In genomic region chr1:28126212-28126611, GRCh38 we compare ENCODE assay signal across 17 cellular contexts.
"Had no signal": no experiment of that assay in that cellular context is flagged by ENCODE, and none has a peak within 500 bp of the region (broad histone marks: within the 10 kb centered on the region; RNA-seq: fewer than 3 reads in every experiment).

No MANE protein-coding gene starts in this region.

- H3K27me3 Mint-ChIP-seq: stimulated activated memory B cell treated with anti-CD40 and anti-IgM and Interleukin-4, amounts not matched to agents 10 μg/mL and 1 μg/mL and 100 μg/mL, for 72 hours had no signal

- H3K27ac ChIP-seq: epithelial cell of prostate, hepatocyte had no signal

- H3K27ac Mint-ChIP-seq: activated naive CD8-positive, alpha-beta T cell treated with anti-CD3 and anti-CD28 coated beads, Interleukin-2, amount 50 U/mL, for 24 hours; activated T-helper 1 cell treated with anti-CD3 and anti-CD28 coated beads, Interleukin-12 subunit alpha, Interleukin-12 subunit beta, Interleukin-2, Interleukin-4 antibody, amounts not matched to agents 30 ng/mL and 10 ng/mL and 1 ng/mL, durations not matched to agents 14 hours and 24 hours and 36 hours; progenitor cell of endocrine pancreas; stimulated activated memory B cell treated with anti-CD40 and anti-IgM and Interleukin-4, amounts not matched to agents 10 μg/mL and 1 μg/mL and 100 μg/mL, for 72 hours; T-helper 1 cell treated with Interleukin-12 subunit alpha and Interleukin-12 subunit beta and Interleukin-4 antibody, amounts not matched to agents 30 μg/mL and 1 μg/mL, for 36 hours; WTC11 had no signal

- DNase-seq: activated CD4-positive, alpha-beta T cell treated with anti-CD3 and anti-CD28 coated beads for 48 hours; activated naive CD4-positive, alpha-beta T cell treated with Interleukin-2 at 50 U/mL for 16 hours; activated naive CD8-positive, alpha-beta T cell treated with anti-CD3 and anti-CD28 coated beads, Interleukin-2, amount 50 U/mL, for 24 hours; effector memory CD4-positive, alpha-beta T cell; kidney glomerular epithelial cell; mesenchymal stem cell; right cardiac atrium; SK-N-SH; stimulated activated CD4-positive, alpha-beta T cell treated with anti-CD3 and anti-CD28 coated beads, Interleukin-1b, Interleukin-23, amount 100 ng/mL, for 48 hours had no signal

- ATAC-seq: activated naive CD8-positive, alpha-beta T cell treated with anti-CD3 and anti-CD28 coated beads, Interleukin-2, amount 50 U/mL, for 24 hours; right cardiac atrium; stimulated activated memory B cell treated with anti-CD40 and anti-IgM and Interleukin-4, amounts not matched to agents 10 μg/mL and 1 μg/mL and 100 μg/mL, for 72 hours; WTC11 had no signal

- H3K9me3 ChIP-seq: SK-N-SH had no signal

- H3K9me3 Mint-ChIP-seq: activated naive CD8-positive, alpha-beta T cell treated with anti-CD3 and anti-CD28 coated beads, Interleukin-2, amount 50 U/mL, for 24 hours; activated T-helper 1 cell treated with anti-CD3 and anti-CD28 coated beads, Interleukin-12 subunit alpha, Interleukin-12 subunit beta, Interleukin-2, Interleukin-4 antibody, amounts not matched to agents 30 ng/mL and 10 ng/mL and 1 ng/mL, durations not matched to agents 14 hours and 24 hours and 36 hours; stimulated activated memory B cell treated with anti-CD40 and anti-IgM and Interleukin-4, amounts not matched to agents 10 μg/mL and 1 μg/mL and 100 μg/mL, for 72 hours; T-helper 1 cell treated with Interleukin-12 subunit alpha and Interleukin-12 subunit beta and Interleukin-4 antibody, amounts not matched to agents 30 μg/mL and 1 μg/mL, for 36 hours; type B pancreatic cell; WTC11 had no signal

- H3K4me3 Mint-ChIP-seq: activated naive CD8-positive, alpha-beta T cell treated with anti-CD3 and anti-CD28 coated beads, Interleukin-2, amount 50 U/mL, for 24 hours; activated T-helper 1 cell treated with anti-CD3 and anti-CD28 coated beads, Interleukin-12 subunit alpha, Interleukin-12 subunit beta, Interleukin-2, Interleukin-4 antibody, amounts not matched to agents 30 ng/mL and 10 ng/mL and 1 ng/mL, durations not matched to agents 14 hours and 24 hours and 36 hours; stimulated activated memory B cell treated with anti-CD40 and anti-IgM and Interleukin-4, amounts not matched to agents 10 μg/mL and 1 μg/mL and 100 μg/mL, for 72 hours; T-helper 1 cell treated with Interleukin-12 subunit alpha and Interleukin-12 subunit beta and Interleukin-4 antibody, amounts not matched to agents 30 μg/mL and 1 μg/mL, for 36 hours; type B pancreatic cell; WTC11 had no signal

- H3K36me3 Mint-ChIP-seq: stimulated activated memory B cell treated with anti-CD40 and anti-IgM and Interleukin-4, amounts not matched to agents 10 μg/mL and 1 μg/mL and 100 μg/mL, for 72 hours; type B pancreatic cell; WTC11 had no signal

- H3K4me3 ChIP-seq: hepatocyte had no signal

- H3K4me1 Mint-ChIP-seq: WTC11 had no signal
